In the genomic region with DNA sequence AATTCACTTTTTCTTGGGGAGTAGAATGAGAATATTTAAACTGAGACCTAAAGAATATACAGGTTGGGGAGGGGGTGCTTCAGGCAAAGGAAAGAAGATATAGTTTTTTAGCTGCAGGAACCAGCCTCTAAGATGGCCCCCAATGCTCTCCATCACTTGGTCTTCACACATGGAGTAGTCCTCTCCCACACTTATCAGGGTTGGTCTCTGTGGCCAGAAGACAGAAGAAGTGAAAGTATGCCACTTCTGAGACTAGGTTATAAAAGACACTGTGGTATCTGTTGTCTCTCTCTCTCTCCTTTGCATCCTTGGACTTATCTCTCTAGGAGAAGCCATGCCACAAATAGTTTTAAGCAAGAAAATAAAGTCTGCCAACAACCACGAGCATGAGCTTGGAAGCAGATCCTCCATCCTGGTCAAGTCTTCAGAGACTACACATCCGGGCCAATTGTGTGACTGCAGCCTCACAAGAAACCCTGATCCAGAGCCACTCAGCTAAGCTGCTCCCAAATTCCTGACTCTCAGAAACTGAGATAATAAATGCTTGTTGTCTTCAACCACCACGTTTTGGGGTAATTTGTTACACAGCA, we compare ENCODE assay signal across 16 cellular contexts. TPM values are rescaled to one million over a fixed set of nuclear protein-coding genes. Genes with fewer than 3 reads are reported as not detected.
DNase-seq lines count a peak whose midpoint lies in the region; ATAC-seq and TF ChIP-seq lines count a peak whose summit lies in the region.
"Had no signal": no experiment of that assay in that cellular context is flagged by ENCODE, and none has a peak within 500 bp of the region (broad histone marks: within the 10 kb centered on the region; RNA-seq: fewer than 3 reads in every experiment).

No MANE protein-coding gene starts in this region.

- H3K27me3 Mint-ChIP-seq in nephron progenitor cell (ENCODE audit: low read depth, poor library complexity): no peaks in the 10 kb centered on the region
- H3K27me3 Mint-ChIP-seq: central memory CD8-positive, alpha-beta T cell had no signal

- no peak for TF ChIP-seq POLR2A in GM18505 (IDR thresholded peaks at IDR 0.05; ENCODE audit: borderline replicate concordance, extremely low read depth, insufficient read depth, insufficient read length)

- ATAC-seq in GM18505 (IDR thresholded peaks at IDR 0.05; ENCODE audit: unreplicated experiment) (peak; percentile 85), GM21619 (IDR thresholded peaks at IDR 0.05; ENCODE audit: unreplicated experiment) (peak; percentile 66), HG03565 (IDR thresholded peaks at IDR 0.05; ENCODE audit: unreplicated experiment) (peak; percentile 65)
- ATAC-seq: activated naive CD4-positive, alpha-beta T cell treated with anti-CD3 and anti-CD28 coated beads, Interleukin-2, amount 50 U/mL, for 72 hours; left ventricle myocardium superior had no signal

- H3K36me3 Mint-ChIP-seq in nephron progenitor cell (ENCODE audit: low read depth): peaks cover 27% of the 10 kb centered on the region

- H3K27ac Mint-ChIP-seq in nephron progenitor cell: no peak overlapping the region
- H3K27ac Mint-ChIP-seq: activated naive CD4-positive, alpha-beta T cell treated with anti-CD3 and anti-CD28 coated beads, Interleukin-2, amount 50 U/mL, for 72 hours had no signal

- H3K4me3 Mint-ChIP-seq in nephron progenitor cell: no peak overlapping the region
- H3K4me3 Mint-ChIP-seq: central memory CD8-positive, alpha-beta T cell had no signal

- TF ChIP-seq CTCF in nephron progenitor cell (IDR thresholded peaks at IDR 0.05): no peak

- no peaks in the 10 kb centered on the region for H3K4me1 Mint-ChIP-seq in nephron progenitor cell

- DNase-seq in iris pigment epithelial cell (ENCODE audit: low read depth): peak; percentile 28
- DNase-seq in nephron progenitor cell: no peak
- DNase-seq in stimulated activated CD4-positive, alpha-beta T cell treated with anti-CD3 and anti-CD28 coated beads, Interleukin-2, amount 100 ng/mL, for 24 hours: no peak
- DNase-seq in ureter (ENCODE audit: low spot score): no peak
- no peak for DNase-seq in stimulated activated naive CD4-positive, alpha-beta T cell (lab: John Stamatoyannopoulos, UW)
- DNase-seq: activated CD4-positive, CD25-positive, alpha-beta regulatory T cell treated with anti-CD3 and anti-CD28 coated beads, Interleukin-2, amount 50 U/mL, for 72 hours; activated CD8-positive, alpha-beta memory T cell treated with anti-CD3 and anti-CD28 coated beads, Interleukin-2, amount 50 U/mL, for 4 hours; hypothalamus; left ventricle myocardium superior; NCI-H446 treated with DMSO at 0.1 percent for 48 hours; OCI-M1 had no signal

- peaks cover 7% of the 10 kb centered on the region for H3K9me3 Mint-ChIP-seq in nephron progenitor cell
- H3K9me3 Mint-ChIP-seq: activated naive CD4-positive, alpha-beta T cell treated with anti-CD3 and anti-CD28 coated beads, Interleukin-2, amount 50 U/mL, for 72 hours; central memory CD8-positive, alpha-beta T cell had no signal

RNA-seq across cellular contexts. Expression of a gene that starts 18.0 kb away (rescaled TPM):
- total RNA-seq in ureter: 26.0 TPM

RNA-seq across cellular contexts. Expression of a gene that starts 18.1 kb away (rescaled TPM):
- total RNA-seq in ureter: 24.6 TPM
